In genomic region chr12:68612675-68613074, GRCh38 we compare ENCODE assay signal across 9 cellular contexts. TPM values are rescaled to one million over a fixed set of nuclear protein-coding genes. Genes with fewer than 3 reads are reported as not detected.
A peak's percentile ranks its signal among the peaks of the same experiment; 100 is the strongest.
DNase-seq lines count a peak whose midpoint lies in the region; ATAC-seq, FAIRE-seq and TF ChIP-seq lines count a peak whose summit lies in the region.
"Had no signal": no experiment of that assay in that cellular context is flagged by ENCODE, and none has a peak within 500 bp of the region (broad histone marks: within the 10 kb centered on the region; RNA-seq: fewer than 3 reads in every experiment).

No MANE protein-coding gene starts in this region.

- H3K36me3 Mint-ChIP-seq in activated CD4-positive, alpha-beta T cell treated with anti-CD3 and anti-CD28 coated beads, Interleukin-2, amount 10 ng/mL, durations not matched to agents 7 days and 5 days (ENCODE audit: low read depth) = peaks cover 49% of the 10 kb centered on the region
- H3K36me3 Mint-ChIP-seq in activated naive CD8-positive, alpha-beta T cell = peaks cover 16% of the 10 kb centered on the region

- CTCF ChIA-PET in activated CD4-positive, alpha-beta T cell treated with anti-CD3 and anti-CD28 coated beads, Interleukin-2, amount 10 ng/mL, durations not matched to agents 7 days and 5 days (lab: Charles Lee) = interaction anchor here (0.8 to 1.8 kb wide), 2 partner anchors 9 to 217 kb away, joined by 3 to 7 read pairs; no protein-coding TSS in a partner anchor

- H3K9ac ChIP-seq in keratinocyte (ENCODE audit: control insufficient read depth, extremely low read depth, insufficient read depth, low read length) = peak overlapping the region; percentile 89

- 3 to 8% methylated on average over 4 of the region's 4 CpGs for WGBS in testis, 2 donors

- peaks cover 20% of the 10 kb centered on the region for H4K20me1 ChIP-seq in keratinocyte (ENCODE audit: control insufficient read depth, extremely low read depth, insufficient read depth, low read length)

- H3K36me3 ChIP-seq in keratinocyte (ENCODE audit: control insufficient read depth in 2 of 2, extremely low read depth in 1 of 2, insufficient read depth in 2 of 2, low read length in 2 of 2) (peaks cover 2 to 11% of the 10 kb centered on the region in 2 experiments), testis (ENCODE audit: low read depth, missing control alignments) (no peaks in the 10 kb centered on the region)

- H3K27me3 Mint-ChIP-seq in activated CD4-positive, alpha-beta T cell treated with anti-CD3 and anti-CD28 coated beads, Interleukin-2, amount 10 ng/mL, durations not matched to agents 7 days and 5 days = no peaks in the 10 kb centered on the region
- H3K27me3 Mint-ChIP-seq in activated naive CD8-positive, alpha-beta T cell = no peaks in the 10 kb centered on the region

- no peaks in the 10 kb centered on the region for H3K27me3 ChIP-seq in keratinocyte (ENCODE audit: control insufficient read depth, extremely low read depth, insufficient read depth, low read length)
- H3K27me3 ChIP-seq in testis = no peaks in the 10 kb centered on the region

- POLR2A ChIA-PET in activated CD4-positive, alpha-beta T cell treated with anti-CD3 and anti-CD28 coated beads, Interleukin-2, amount 10 ng/mL, durations not matched to agents 7 days and 5 days (lab: Charles Lee) = interaction anchor here (0.7 kb wide), 1 partner anchor 159 kb away, joined by 3 read pairs; no protein-coding TSS in a partner anchor

- H3K79me2 ChIP-seq in keratinocyte (ENCODE audit: control insufficient read depth, insufficient read depth, low read length) = peaks cover 67% of the 10 kb centered on the region

- peak overlapping the region; percentile 93 for H3K4me3 Mint-ChIP-seq in activated CD4-positive, alpha-beta T cell treated with anti-CD3 and anti-CD28 coated beads, Interleukin-2, amount 10 ng/mL, durations not matched to agents 7 days and 5 days
- peak overlapping the region; percentile 93 for H3K4me3 Mint-ChIP-seq in activated naive CD8-positive, alpha-beta T cell

- H3K9me3 ChIP-seq in keratinocyte (ENCODE audit: control insufficient read depth, low read depth, low read length) (no peaks in the 10 kb centered on the region), testis (no peaks in the 10 kb centered on the region)

- FAIRE-seq in keratinocyte (lab: Jason Lieb, UNC) = no peak

- no peak for TF ChIP-seq POLR2A in testis (IDR thresholded peaks at IDR 0.05)

- H3K4me1 ChIP-seq in keratinocyte (ENCODE audit: control insufficient read depth, extremely low read depth, insufficient read depth, low read length) (peaks cover 39% of the 10 kb centered on the region), testis (peaks cover 39% of the 10 kb centered on the region)

- no peaks in the 10 kb centered on the region for H3K9me3 Mint-ChIP-seq in activated CD4-positive, alpha-beta T cell treated with anti-CD3 and anti-CD28 coated beads, Interleukin-2, amount 10 ng/mL, durations not matched to agents 7 days and 5 days
- no peaks in the 10 kb centered on the region for H3K9me3 Mint-ChIP-seq in activated naive CD8-positive, alpha-beta T cell (ENCODE audit: low read depth)

- peak overlapping the region; percentile 82 for H3K4me2 ChIP-seq in keratinocyte (ENCODE audit: control insufficient read depth, extremely low read depth, insufficient read depth, low read depth, low read length)

- no peak overlapping the region for H2AFZ ChIP-seq in keratinocyte (ENCODE audit: control insufficient read depth, low read length)

- peak overlapping the region; percentile 64 to 76 (median 71) for H3K4me3 ChIP-seq in keratinocyte (ENCODE audit: control insufficient read depth in 2 of 3, extremely low read depth in 1 of 3, insufficient read depth in 2 of 3, low read depth in 1 of 3, low read length in 3 of 3)
- H3K4me3 ChIP-seq in testis = peak overlapping the region in 1 of 2 donors; percentile 93

- no peak for TF ChIP-seq CTCF in keratinocyte (optimal IDR thresholded peaks at IDR 0.05 in 1 of 3, IDR thresholded peaks at IDR 0.05 in 1 of 3, conservative IDR thresholded peaks at IDR 0.05 in 1 of 3; ENCODE audit: extremely low read depth in 1 of 3, insufficient read depth in 2 of 3, low read length in 3 of 3)
- TF ChIP-seq CTCF in testis (IDR thresholded peaks at IDR 0.05) = no peak

- dilution Hi-C loops in keratinocyte (cut with MboI; ENCODE audit: extremely low pct_ligation_motif_present, low sequenced_read_pairs) = no loop called here

- peaks cover 3% of the 10 kb centered on the region for H3K9me1 ChIP-seq in keratinocyte (ENCODE audit: control insufficient read depth, extremely low read depth, insufficient read depth, low read length)

- peak overlapping the region; percentile 97 for H3K27ac Mint-ChIP-seq in activated CD4-positive, alpha-beta T cell treated with anti-CD3 and anti-CD28 coated beads, Interleukin-2, amount 10 ng/mL, durations not matched to agents 7 days and 5 days
- peak overlapping the region; percentile 95 for H3K27ac Mint-ChIP-seq in activated naive CD8-positive, alpha-beta T cell

- no peak for DNase-seq in activated CD4-positive, alpha-beta T cell treated with anti-CD3 and anti-CD28 coated beads, Interleukin-2, amount 10 ng/mL, durations not matched to agents 7 days and 5 days
- no peak for DNase-seq in activated CD4-positive, alpha-beta T cell treated with anti-CD3 and anti-CD28 coated beads, Interleukin-2, amount 50 U/mL, for 1 hour
- DNase-seq in keratinocyte (ENCODE audit: low read depth, low spot score) (no peak), testis (no peak), NCI-H2081 (lab: John Stamatoyannopoulos, UW) (no peak), Ammon's horn (ENCODE audit: low spot score) (no peak)
- DNase-seq: COR-L47 had no signal

- H3K27ac ChIP-seq in keratinocyte (ENCODE audit: control insufficient read depth, insufficient read depth, low read length) (peak overlapping the region; percentile 93), testis (peak overlapping the region; percentile 98)

- intact Hi-C loops in testis (cut with DNase I; ENCODE audit: low total_unique reads) = loop anchor here (10.0 kb wide), 1 partner anchor 72 kb away; the partner anchor contains the start of gene NUP107

- peaks cover 58% of the 10 kb centered on the region for H3K4me1 Mint-ChIP-seq in activated CD4-positive, alpha-beta T cell treated with anti-CD3 and anti-CD28 coated beads, Interleukin-2, amount 10 ng/mL, durations not matched to agents 7 days and 5 days
- H3K4me1 Mint-ChIP-seq in activated naive CD8-positive, alpha-beta T cell (ENCODE audit: low read depth) = peaks cover 57% of the 10 kb centered on the region

- ATAC-seq in GM21447 (IDR thresholded peaks at IDR 0.05; ENCODE audit: unreplicated experiment) = no peak

RNA-seq across cellular contexts. Expression of gene RAP1B, which starts 2.0 kb away (rescaled TPM):
- total RNA-seq in activated CD4-positive, alpha-beta T cell treated with anti-CD3 and anti-CD28 coated beads, Interleukin-2, amount 10 ng/mL, durations not matched to agents 7 days and 5 days = 100 to 1,000 TPM; 223 to 284 TPM
- polyA plus RNA-seq in keratinocyte = 178 to 274 TPM (median 235 TPM) in 3 replicates
- polyA plus RNA-seq in keratinocyte (2011; ENCODE audit: low read depth) = 374 TPM
- 150 and 330 TPM in 2 replicates for polyA plus RNA-seq in keratinocyte (2011; cell fraction: cytosol; rRNA removed)
- 125 and 137 TPM in 2 replicates for polyA plus RNA-seq in keratinocyte (2011; cell fraction: nucleus; rRNA removed)
- polyA plus RNA-seq in keratinocyte (2012; ENCODE audit: low replicate concordance) = 166 and 170 TPM in 2 replicates
- polyA minus RNA-seq in keratinocyte = 29.0 to 135 TPM (median 49.9 TPM) in 3 replicates
- 131 TPM for polyA minus RNA-seq in keratinocyte (2011; cell fraction: cytosol; rRNA and poly(A)+ RNA removed)
- polyA minus RNA-seq in keratinocyte (2011; cell fraction: nucleus; rRNA and poly(A)+ RNA removed) = 33.7 and 87.2 TPM in 2 replicates
- total RNA-seq in testis = 100 to 1,000 TPM; 190 to 200 TPM
- 133 TPM for polyA plus RNA-seq in testis (ENCODE audit: insufficient read depth, low read depth, low replicate concordance)
